In genomic region chr15:90735929-90736328, GRCh38 we compare ENCODE assay signal across 23 cellular contexts.
"Had no signal": no experiment of that assay in that cellular context is flagged by ENCODE, and none has a peak within 500 bp of the region (broad histone marks: within the 10 kb centered on the region; RNA-seq: fewer than 3 reads in every experiment).

No MANE protein-coding gene starts in this region.

- ATAC-seq: activated CD8-positive, alpha-beta memory T cell treated with anti-CD3 and anti-CD28 coated beads, Interleukin-2, amount 10 ng/mL, durations not matched to agents 7 days and 5 days; activated CD8-positive, alpha-beta T cell treated with anti-CD3 and anti-CD28 coated beads for 36 hours; left ventricle myocardium superior; sciatic nerve; stimulated activated memory B cell treated with anti-CD40 and anti-IgM and Interleukin-4, amounts not matched to agents 10 μg/mL and 1 μg/mL and 100 μg/mL, for 72 hours had no signal

- DNase-seq: activated B cell treated with CpG ODN at 0.5 μM for 24 hours; activated CD4-positive, alpha-beta T cell treated with anti-CD3 and anti-CD28 coated beads for 48 hours; activated CD8-positive, alpha-beta memory T cell treated with anti-CD3 and anti-CD28 coated beads, Interleukin-2, amount 10 ng/mL, durations not matched to agents 7 days and 5 days; activated CD8-positive, alpha-beta T cell treated with anti-CD3 and anti-CD28 coated beads for 36 hours; activated gamma-delta T cell; activated T-cell treated with anti-CD3 and anti-CD28 coated beads for 4 hours; aorta; dermis blood vessel endothelial cell; effector CD8-positive, alpha-beta T cell; glutamatergic neuron; left ventricle myocardium superior; mammary epithelial cell; nucleus accumbens; posterior cingulate gyrus; small intestine; stimulated activated CD4-positive, alpha-beta T cell treated with anti-CD3 and anti-CD28 coated beads, Interleukin-2, amount 100 ng/mL, for 24 hours; stomach; transverse colon had no signal

- H3K36me3 ChIP-seq: stomach, suprapubic skin, transverse colon had no signal

- H3K27me3 ChIP-seq: hepatocyte, stomach, suprapubic skin, transverse colon had no signal

- H3K9me3 ChIP-seq: stomach, suprapubic skin, transverse colon had no signal

- FAIRE-seq: frontal cortex, small intestine had no signal

- H3K4me1 ChIP-seq: stomach, suprapubic skin, transverse colon had no signal

- H3K4me3 ChIP-seq: hepatocyte, stomach, suprapubic skin, transverse colon had no signal

- H3K27ac ChIP-seq: hepatocyte, stomach, suprapubic skin, transverse colon had no signal
